8 cellular contexts compared by ENCODE assay signal in the genomic region with DNA sequence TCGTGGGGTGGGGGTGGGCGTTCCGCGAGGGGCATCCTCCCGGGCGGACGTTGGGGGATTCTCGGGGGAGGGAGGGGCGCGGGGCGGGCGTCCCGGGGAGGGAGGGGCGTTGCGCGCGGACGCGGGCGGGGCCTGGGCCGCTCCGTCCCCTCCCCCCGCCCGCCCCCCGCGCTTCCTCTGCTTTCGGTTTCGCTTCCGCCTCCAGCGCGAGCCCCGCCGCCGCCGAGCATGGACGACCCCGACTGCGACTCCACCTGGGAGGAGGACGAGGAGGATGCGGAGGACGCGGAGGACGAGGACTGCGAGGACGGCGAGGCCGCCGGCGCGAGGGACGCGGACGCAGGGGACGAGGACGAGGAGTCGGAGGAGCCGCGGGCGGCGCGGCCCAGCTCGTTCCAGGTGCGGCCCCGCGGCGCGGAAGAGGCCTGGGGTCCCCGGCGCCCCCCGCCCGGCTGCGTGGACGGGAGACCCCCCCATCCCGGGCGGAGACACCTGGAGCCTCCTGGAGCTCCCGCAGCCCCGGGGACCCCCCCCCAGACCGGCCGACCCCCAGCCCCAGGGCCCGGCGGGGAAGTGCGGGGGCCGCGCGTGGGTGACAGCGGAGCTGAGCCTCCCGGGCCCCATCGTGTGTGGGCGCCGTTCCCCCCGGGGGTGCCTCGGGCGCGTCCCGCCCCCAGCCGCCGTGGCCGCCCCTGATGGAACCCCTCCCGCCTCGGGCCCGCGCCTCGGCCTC. TPM values are rescaled to one million over a fixed set of nuclear protein-coding genes. Genes with fewer than 3 reads are reported as not detected.
DNase-seq lines count a peak whose midpoint lies in the region; ATAC-seq and TF ChIP-seq lines count a peak whose summit lies in the region.

A gene with protein sequence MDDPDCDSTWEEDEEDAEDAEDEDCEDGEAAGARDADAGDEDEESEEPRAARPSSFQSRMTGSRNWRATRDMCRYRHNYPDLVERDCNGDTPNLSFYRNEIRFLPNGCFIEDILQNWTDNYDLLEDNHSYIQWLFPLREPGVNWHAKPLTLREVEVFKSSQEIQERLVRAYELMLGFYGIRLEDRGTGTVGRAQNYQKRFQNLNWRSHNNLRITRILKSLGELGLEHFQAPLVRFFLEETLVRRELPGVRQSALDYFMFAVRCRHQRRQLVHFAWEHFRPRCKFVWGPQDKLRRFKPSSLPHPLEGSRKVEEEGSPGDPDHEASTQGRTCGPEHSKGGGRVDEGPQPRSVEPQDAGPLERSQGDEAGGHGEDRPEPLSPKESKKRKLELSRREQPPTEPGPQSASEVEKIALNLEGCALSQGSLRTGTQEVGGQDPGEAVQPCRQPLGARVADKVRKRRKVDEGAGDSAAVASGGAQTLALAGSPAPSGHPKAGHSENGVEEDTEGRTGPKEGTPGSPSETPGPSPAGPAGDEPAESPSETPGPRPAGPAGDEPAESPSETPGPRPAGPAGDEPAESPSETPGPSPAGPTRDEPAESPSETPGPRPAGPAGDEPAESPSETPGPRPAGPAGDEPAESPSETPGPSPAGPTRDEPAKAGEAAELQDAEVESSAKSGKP (plus strand): TSS at position 204 of the 733 bp plus-strand sequence. CDS start 25 bp downstream, at position 229.

- peak; percentile 52 for ATAC-seq in HG02840 (IDR thresholded peaks at IDR 0.05; ENCODE audit: low FRiP score, unreplicated experiment)
- ATAC-seq in HG02938 (IDR thresholded peaks at IDR 0.05; ENCODE audit: unreplicated experiment), result no peak

- DNase-seq in GM10248 (ENCODE audit: extremely low spot score), result peak; percentile 91
- peak; percentile 54 for DNase-seq in activated naive CD4-positive, alpha-beta T cell treated with anti-CD3 and anti-CD28 coated beads for 36 hours
- peak; percentile 58 for DNase-seq in globus pallidus (ENCODE audit: low spot score)
- DNase-seq in occipital lobe (lab: John Stamatoyannopoulos, UW), result peak; percentile 29
- peak; percentile 51 to 81 for DNase-seq in tibial artery

- POLR2A ChIA-PET in GM10248 (lab: Yijun Ruan, JAX), result no interaction called here

- intact Hi-C loops in activated naive CD4-positive, alpha-beta T cell treated with anti-CD3 and anti-CD28 coated beads for 36 hours (cut with micrococcal nuclease), result loop anchor here (1.0 to 5.0 kb wide), 3 partner anchors 8 to 397 kb away; partner anchors contain the start of genes CABLES2 and MRGBP
- intact Hi-C loops in tibial artery (cut with DNase I; ENCODE audit: low total_unique reads), result loop anchor here (5.0 to 10.0 kb wide), 2 partner anchors 60 to 137 kb away; partner anchors contain the start of gene TCFL5

- H3K9me3 ChIP-seq in tibial artery, result no peaks in the 10 kb centered on the region

- H3K27ac ChIP-seq in tibial artery, result peak within 1 kb of the TSS; percentile 77 to 85

- peak within 1 kb of the TSS; percentile 84 for H3K27ac Mint-ChIP-seq in activated naive CD4-positive, alpha-beta T cell treated with anti-CD3 and anti-CD28 coated beads for 36 hours

- peak; percentile 88 for TF ChIP-seq POLR2A in Raji (IDR thresholded peaks at IDR 0.05; ENCODE audit: insufficient read depth, low read depth, low read length)

- no peaks in the 10 kb centered on the region for H3K27me3 Mint-ChIP-seq in activated naive CD4-positive, alpha-beta T cell treated with anti-CD3 and anti-CD28 coated beads for 36 hours (ENCODE audit: low read depth)

- TF ChIP-seq CTCF in GM10248 (IDR thresholded peaks at IDR 0.05; ENCODE audit: control extremely low read depth, extremely low read depth, low read depth, missing control alignments), result no peak
- no peak for TF ChIP-seq CTCF in tibial artery (IDR thresholded peaks at IDR 0.05)

- H3K4me1 Mint-ChIP-seq in activated naive CD4-positive, alpha-beta T cell treated with anti-CD3 and anti-CD28 coated beads for 36 hours (ENCODE audit: low read depth), result peaks cover 24% of the 10 kb centered on the region

- no peaks in the 10 kb centered on the region for H3K9me3 Mint-ChIP-seq in activated naive CD4-positive, alpha-beta T cell treated with anti-CD3 and anti-CD28 coated beads for 36 hours

- H3K4me3 ChIP-seq in tibial artery, result peak within 1 kb of the TSS; percentile 84 to 92

- CTCF ChIA-PET in GM10248 (lab: Yijun Ruan, JAX), result interaction anchor here (1.5 kb wide), 1 partner anchor 305 kb away, joined by 5 read pairs; no protein-coding TSS in a partner anchor
- CTCF ChIA-PET in activated naive CD4-positive, alpha-beta T cell treated with anti-CD3 and anti-CD28 coated beads for 36 hours (lab: Charles Lee), result interaction anchor here (0.9 kb wide), 1 partner anchor 11 kb away, joined by 3 read pairs; no protein-coding TSS in a partner anchor

- H3K36me3 Mint-ChIP-seq in activated naive CD4-positive, alpha-beta T cell treated with anti-CD3 and anti-CD28 coated beads for 36 hours (ENCODE audit: low read depth), result peaks cover 8% of the 10 kb centered on the region

- peak within 1 kb of the TSS; percentile 89 for H3K4me3 Mint-ChIP-seq in activated naive CD4-positive, alpha-beta T cell treated with anti-CD3 and anti-CD28 coated beads for 36 hours

- no peaks in the 10 kb centered on the region for H3K27me3 ChIP-seq in tibial artery

- peaks cover 22 to 49% (median 46%) of the 10 kb centered on the region in 3 donors for H3K36me3 ChIP-seq in tibial artery

- H3K4me1 ChIP-seq in tibial artery, result peaks cover 0 to 54% (median 26%) of the 10 kb centered on the region in 4 donors

RNA-seq across cellular contexts. Expression of the gene that starts here (rescaled TPM):
- 10 to 100 TPM; 23.7 to 24.6 TPM for total RNA-seq in activated naive CD4-positive, alpha-beta T cell treated with anti-CD3 and anti-CD28 coated beads for 36 hours
- total RNA-seq in occipital lobe, result 21.5 TPM

Comparison
In these comparisons a context has a peak if more than half of its experiments do, and no peak if none do; other contexts are left out.
1. DNase-seq: peak in every context shown above with its lines; median percentile 91 in GM10248; 66 in tibial artery; 58 in globus pallidus; 54 in activated naive CD4-positive, alpha-beta T cell treated with anti-CD3 and anti-CD28 coated beads for 36 hours; 29 in occipital lobe.